Comparison of ENCODE assay signal across 8 cellular contexts in the genomic region with DNA sequence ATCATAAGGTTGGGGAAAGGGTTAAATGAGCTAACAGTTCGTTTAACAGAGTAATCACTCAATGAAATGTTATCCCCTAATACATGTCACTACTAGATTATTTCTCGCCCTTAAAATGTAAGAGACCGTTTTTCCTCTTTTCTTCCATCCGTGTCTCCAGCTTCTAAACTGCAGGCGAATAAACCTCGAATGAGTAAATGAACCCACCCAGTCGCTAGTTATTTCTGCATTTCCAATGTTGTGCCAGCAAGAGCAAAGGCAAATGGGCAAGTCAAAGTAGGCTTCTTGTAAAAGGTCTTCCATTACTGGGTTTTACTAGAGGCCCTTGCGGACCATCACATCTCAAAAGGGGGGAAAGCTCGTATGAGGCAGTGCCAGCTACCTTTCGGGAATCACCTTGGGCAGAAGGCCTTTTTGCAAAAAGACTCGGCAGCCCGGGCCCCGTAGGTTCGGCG. TPM values are rescaled to one million over a fixed set of nuclear protein-coding genes. Genes with fewer than 3 reads are reported as not detected.
DNase-seq lines count a peak whose midpoint lies in the region; ATAC-seq and TF ChIP-seq lines count a peak whose summit lies in the region.

No MANE protein-coding gene starts in this region.

- H3K9me3 ChIP-seq in CD8-positive, alpha-beta T cell (ENCODE audit: low read length), result no peaks in the 10 kb centered on the region
- no peaks in the 10 kb centered on the region for H3K9me3 ChIP-seq in muscle layer of duodenum (ENCODE audit: control insufficient read depth in 1 of 2, low read length in 2 of 2)

- no peaks in the 10 kb centered on the region for H3K36me3 ChIP-seq in CD8-positive, alpha-beta T cell (ENCODE audit: insufficient read depth, low read length)
- no peaks in the 10 kb centered on the region for H3K36me3 ChIP-seq in muscle layer of duodenum (ENCODE audit: control insufficient read depth in 1 of 2, insufficient read depth in 2 of 2, low read length in 2 of 2)

- H3K27me3 Mint-ChIP-seq in CD8-positive, alpha-beta T cell (ENCODE audit: low read depth), result no peaks in the 10 kb centered on the region
- peaks cover 6% of the 10 kb centered on the region for H3K27me3 Mint-ChIP-seq in MCF 10A (ENCODE audit: insufficient read depth, unreplicated experiment)

- peak overlapping the region; percentile 90 for H3K4me3 Mint-ChIP-seq in CD8-positive, alpha-beta T cell
- H3K4me3 Mint-ChIP-seq in MCF 10A (ENCODE audit: unreplicated experiment), result peak overlapping the region; percentile 90

- peak overlapping the region; percentile 53 for H3K27ac ChIP-seq in CD8-positive, alpha-beta T cell (ENCODE audit: low read depth, low read length)
- peak overlapping the region; percentile 71 for H3K27ac ChIP-seq in muscle layer of duodenum (ENCODE audit: low read length)

- TF ChIP-seq CTCF in CD8-positive, alpha-beta T cell (IDR thresholded peaks at IDR 0.05), result no peak
- no peak for TF ChIP-seq CTCF in MCF 10A (IDR thresholded peaks at IDR 0.05; ENCODE audit: unreplicated experiment)

- H3K27ac Mint-ChIP-seq in CD8-positive, alpha-beta T cell, result peak overlapping the region; percentile 92
- H3K27ac Mint-ChIP-seq in MCF 10A (ENCODE audit: low read depth, unreplicated experiment), result peak overlapping the region; percentile 89

- POLR2A ChIA-PET in CD8-positive, alpha-beta T cell (lab: Charles Lee), result interaction anchor here (0.6 to 2.4 kb wide), 7 partner anchors 9 to 621 kb away, joined by 3 to 14 read pairs (median 4); a partner anchor contains a TSS
- POLR2A ChIA-PET in MCF 10A (lab: Yijun Ruan, JAX), result interaction anchor here (0.6 to 3.7 kb wide), 13 partner anchors 12 to 357 kb away, joined by 3 to 37 read pairs (median 6); a partner anchor contains a TSS

- intact Hi-C loops in CD8-positive, alpha-beta T cell (cut with DNase I, micrococcal nuclease), result loop anchor here (1.0 to 10.0 kb wide), 7 partner anchors 101 to 871 kb away; a partner anchor contains a TSS
- intact Hi-C loops in MCF 10A (cut with micrococcal nuclease), result no loop called here

- H3K4me3 ChIP-seq in CD8-positive, alpha-beta T cell (ENCODE audit: low read depth, low read length), result peak overlapping the region; percentile 87
- H3K4me3 ChIP-seq in muscle layer of duodenum (ENCODE audit: low read depth in 1 of 2, low read length in 2 of 2), result peak overlapping the region; percentile 80 to 94

- CTCF ChIA-PET in CD8-positive, alpha-beta T cell (lab: Charles Lee), result interaction anchor here (1.2 to 2.8 kb wide), 4 partner anchors 20 to 255 kb away, joined by 3 to 15 read pairs (median 4); a partner anchor contains a TSS
- CTCF ChIA-PET in MCF 10A (lab: Yijun Ruan, JAX), result interaction anchor here (0.6 to 1.5 kb wide), 13 partner anchors 10 to 358 kb away, joined by 3 to 10 read pairs (median 4); a partner anchor contains a TSS

- TSS peak; percentile 88 for BruUV-seq in MCF 10A (replicated peaks; lab: Mats Ljungman, UMichigan)

- DNase-seq in CD8-positive, alpha-beta T cell, result no peak
- DNase-seq in MCF 10A (ENCODE audit: unreplicated experiment) (no peak), NAMALWA (ENCODE audit: low spot score) (no peak), G401 (ENCODE audit: low spot score) (no peak)
- no peak for DNase-seq in stimulated activated CD8-positive, alpha-beta memory T cell treated with anti-CD3 and anti-CD28 coated beads, Interleukin-4, amount 100 ng/mL, for 48 hours

- peak; percentile 12 for ATAC-seq in CD8-positive, alpha-beta T cell
- ATAC-seq in HG03280 (IDR thresholded peaks at IDR 0.05; ENCODE audit: unreplicated experiment) (peak; percentile 1), GM18861 (IDR thresholded peaks at IDR 0.05; ENCODE audit: unreplicated experiment) (no peak)

- in situ Hi-C loops in G401 (cut with HindIII; ENCODE audit: low sequenced_read_pairs), result no loop called here

- H3K4me1 ChIP-seq in CD8-positive, alpha-beta T cell (ENCODE audit: insufficient read depth, low read length), result peaks cover 36% of the 10 kb centered on the region
- H3K4me1 ChIP-seq in muscle layer of duodenum (ENCODE audit: control insufficient read depth in 1 of 2, insufficient read depth in 2 of 2, low read length in 2 of 2), result peaks cover 0 to 13% of the 10 kb centered on the region in 2 donors

- H3K4me1 Mint-ChIP-seq in CD8-positive, alpha-beta T cell (ENCODE audit: low read depth), result peaks cover 47% of the 10 kb centered on the region
- H3K4me1 Mint-ChIP-seq in MCF 10A (ENCODE audit: insufficient read depth, unreplicated experiment), result peaks cover 28% of the 10 kb centered on the region

- peaks cover 4% of the 10 kb centered on the region for H3K36me3 Mint-ChIP-seq in CD8-positive, alpha-beta T cell
- no peaks in the 10 kb centered on the region for H3K36me3 Mint-ChIP-seq in MCF 10A (ENCODE audit: insufficient read depth, unreplicated experiment)

- no peaks in the 10 kb centered on the region for H3K9me3 Mint-ChIP-seq in CD8-positive, alpha-beta T cell
- no peaks in the 10 kb centered on the region for H3K9me3 Mint-ChIP-seq in MCF 10A (ENCODE audit: unreplicated experiment)

- no peaks in the 10 kb centered on the region for H3K27me3 ChIP-seq in CD8-positive, alpha-beta T cell (ENCODE audit: insufficient read depth, low read length)
- H3K27me3 ChIP-seq in muscle layer of duodenum (ENCODE audit: low read depth, low read length), result no peaks in the 10 kb centered on the region

RNA-seq across cellular contexts. Expression of a gene that starts 0.4 kb away (rescaled TPM):
- total RNA-seq in CD8-positive, alpha-beta T cell, result 10 to 100 TPM; 21.2 to 21.8 TPM
- 26.5 and 28.2 TPM in 2 replicates for total RNA-seq in MCF 10A (2022)
- 34.7 and 46.7 TPM in 2 replicates for total RNA-seq in G401 (2014; rRNA removed; shearing (Covaris generic))
